Comparison of ENCODE assay signal across 8 cellular contexts in the genomic region with DNA sequence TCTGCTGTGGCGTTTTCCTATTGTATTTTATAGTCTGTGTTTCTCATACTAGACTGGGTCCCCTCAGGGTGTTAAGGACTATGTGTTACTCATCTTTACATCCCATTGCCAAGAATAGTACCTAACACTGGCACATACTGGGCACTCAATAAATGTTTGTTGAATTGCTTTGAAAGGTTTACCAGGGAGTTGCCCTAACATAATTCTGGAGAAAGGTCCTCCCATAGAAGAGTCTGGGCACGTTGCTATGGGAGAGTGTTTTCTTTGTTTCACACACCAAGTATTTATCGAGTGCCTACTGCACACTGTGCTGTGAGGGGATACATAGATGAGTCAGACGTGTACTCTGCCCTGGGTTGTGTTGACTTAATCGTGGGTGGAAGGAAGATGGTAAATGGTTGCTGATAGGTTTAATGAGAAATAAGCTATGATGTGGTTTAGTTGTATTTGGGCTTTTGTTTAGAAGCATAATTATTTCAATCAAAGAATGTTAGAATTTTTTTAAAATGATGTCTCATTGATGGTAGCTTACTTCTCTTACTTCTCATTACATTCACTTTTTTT. TPM values are rescaled to one million over a fixed set of nuclear protein-coding genes. Genes with fewer than 3 reads are reported as not detected.
DNase-seq lines count a peak whose midpoint lies in the region; ATAC-seq and TF ChIP-seq lines count a peak whose summit lies in the region.

No MANE protein-coding gene starts in this region.

- H3K9ac ChIP-seq in PC-3 (ENCODE audit: low read length) = peak overlapping the region; percentile 56

- peak overlapping the region in 6 of 7 donors; percentile 22 to 83 (median 70) for H3K27ac Mint-ChIP-seq in CD4-positive, alpha-beta memory T cell

- no peaks in the 10 kb centered on the region for H3K9me2 ChIP-seq in PC-3 (replicated peaks; ENCODE audit: low read length)

- H3K27me3 Mint-ChIP-seq in CD4-positive, alpha-beta memory T cell = no peaks in the 10 kb centered on the region

- H3K27me3 ChIP-seq in CD4-positive, alpha-beta memory T cell (ENCODE audit: insufficient read depth, low read length) = no peaks in the 10 kb centered on the region
- no peaks in the 10 kb centered on the region for H3K27me3 ChIP-seq in PC-3 (ENCODE audit: low read length)

- H3K4me3 ChIP-seq in CD4-positive, alpha-beta memory T cell (ENCODE audit: low read length in 2 of 2) = no peak overlapping the region
- peak overlapping the region; percentile 52 for H3K4me3 ChIP-seq in PC-3 (ENCODE audit: low read length)
- no peak overlapping the region for H3K4me3 ChIP-seq in fibroblast of pulmonary artery (replicated peaks; ENCODE audit: low read depth, low read length)

- ATAC-seq in GM19023 (IDR thresholded peaks at IDR 0.05; ENCODE audit: unreplicated experiment) (peak; percentile 81), HG03064 (IDR thresholded peaks at IDR 0.05; ENCODE audit: low read depth, unreplicated experiment) (peak; percentile 85), PC-3 (peak; percentile 98)

- H3K4me3 Mint-ChIP-seq in CD4-positive, alpha-beta memory T cell = peak overlapping the region in 3 of 8 donors; percentile 1 to 62 (median 60)

- H4K20me1 ChIP-seq in PC-3 (ENCODE audit: low read length) = no peaks in the 10 kb centered on the region

- no peak for TF ChIP-seq CTCF in PC-3 (conservative IDR thresholded peaks at IDR 0.05; ENCODE audit: low read depth, low read length)
- no peak for TF ChIP-seq CTCF in fibroblast of pulmonary artery (IDR thresholded peaks at IDR 0.05; ENCODE audit: low read length, missing control alignments)

- H3K36me3 Mint-ChIP-seq in CD4-positive, alpha-beta memory T cell = peaks cover 6 to 8% of the 10 kb centered on the region in 2 donors

- POLR2A ChIA-PET in CD4-positive, alpha-beta memory T cell (lab: Charles Lee; ENCODE audit: partially characterized antibody) = interaction anchor here (1.4 to 3.3 kb wide), 2 partner anchors 28 to 38 kb away, joined by 3 to 16 read pairs; no protein-coding TSS in a partner anchor
- POLR2A ChIA-PET in PC-3 (lab: Charles Lee; ENCODE audit: unreplicated experiment) = interaction anchor here (0.6 to 0.8 kb wide), 2 partner anchors 20 to 43 kb away, joined by 6 to 11 read pairs; a partner anchor contains a TSS

- peak overlapping the region; percentile 7; the same call in 1 of the 2 replicates for H2AFZ ChIP-seq in PC-3 (ENCODE audit: low read length)

- DNase-seq in CD4-positive, alpha-beta memory T cell = peak in 1 of 5 donors; percentile 10
- DNase-seq in PC-3 = peak; percentile 88
- DNase-seq in fibroblast of pulmonary artery (ENCODE audit: low read depth) = peak; percentile 70
- no peak for DNase-seq in NCI-H82 (lab: John Stamatoyannopoulos, UW)
- DNase-seq in epidermal melanocyte (ENCODE audit: insufficient read length, low spot score) = no peak
- no peak for DNase-seq in cortex of kidney (lab: John Stamatoyannopoulos, UW)

- H3K4me1 ChIP-seq in CD4-positive, alpha-beta memory T cell (ENCODE audit: insufficient read depth, low read length) = peaks cover 57% of the 10 kb centered on the region
- H3K4me1 ChIP-seq in PC-3 (ENCODE audit: insufficient read depth, low read length) = peaks cover 49% of the 10 kb centered on the region

- CTCF ChIA-PET in CD4-positive, alpha-beta memory T cell (lab: Charles Lee; ENCODE audit: partially characterized antibody) = interaction anchor here (1.0 to 2.8 kb wide), 2 partner anchors 39 to 42 kb away, joined by 3 to 10 read pairs; a partner anchor contains a TSS
- CTCF ChIA-PET in PC-3 (lab: Charles Lee) = no interaction called here

- peak overlapping the region; percentile 76 for H3K4me2 ChIP-seq in PC-3 (ENCODE audit: low read length)

- H3K4me1 Mint-ChIP-seq in CD4-positive, alpha-beta memory T cell = peaks cover 48 to 85% (median 69%) of the 10 kb centered on the region in 4 donors

- no peaks in the 10 kb centered on the region for H3K36me3 ChIP-seq in CD4-positive, alpha-beta memory T cell (ENCODE audit: insufficient read depth, low read length)
- no peaks in the 10 kb centered on the region for H3K36me3 ChIP-seq in PC-3 (ENCODE audit: low read depth, low read length)

- no peak overlapping the region for H3K27ac ChIP-seq in CD4-positive, alpha-beta memory T cell (ENCODE audit: low read depth, low read length)
- peak overlapping the region; percentile 94 for H3K27ac ChIP-seq in PC-3 (ENCODE audit: low read length)

- H3K9me3 ChIP-seq in CD4-positive, alpha-beta memory T cell (ENCODE audit: control insufficient read depth in 1 of 2, low read length in 2 of 2) = no peaks in the 10 kb centered on the region
- no peaks in the 10 kb centered on the region for H3K9me3 ChIP-seq in PC-3 (ENCODE audit: low read length)

- BruUV-seq in PC-3 (replicated peaks; lab: Mats Ljungman, UMichigan) = no TSS peak

- H3F3A ChIP-seq in PC-3 (ENCODE audit: low read length, unreplicated experiment) = no peaks in the 10 kb centered on the region

- intact Hi-C loops in CD4-positive, alpha-beta memory T cell (cut with micrococcal nuclease) = no loop called here
- intact Hi-C loops in PC-3 (cut with micrococcal nuclease) = loop anchor here (1.0 kb wide), 1 partner anchor 35 kb away; no protein-coding TSS in a partner anchor

- peaks cover 12% of the 10 kb centered on the region for H3K79me2 ChIP-seq in PC-3 (ENCODE audit: low read length)

- H3K9me3 Mint-ChIP-seq in CD4-positive, alpha-beta memory T cell = no peaks in the 10 kb centered on the region

RNA-seq across cellular contexts. Expression of a gene that starts 42.9 kb away (rescaled TPM):
- total RNA-seq in CD4-positive, alpha-beta memory T cell = 100 to 1,000 TPM; 105 to 108 TPM
- 10 to 100 TPM; 13.6 to 27.6 TPM for polyA plus RNA-seq in CD4-positive, alpha-beta memory T cell
- total RNA-seq in PC-3 (2014; rRNA removed) = 8.1 and 9.4 TPM in 2 replicates

Comparison
In these comparisons a context has a peak if more than half of its experiments do, and no peak if none do; other contexts are left out.
1. DNase-seq: peak in PC-3 (single experiment) and fibroblast of pulmonary artery (single experiment); none in NCI-H82 (single experiment), epidermal melanocyte (single experiment) and cortex of kidney (single experiment).
2. RNA of a gene that starts 42.9 kb away (total RNA-seq): 105 to 108 TPM in CD4-positive, alpha-beta memory T cell; 8.1 to 9.4 TPM in PC-3; every median in the first group is over 10 times any median in the second.
3. Peak in every context shown above with its lines, with median percentiles within 50 percentile points of each other: ATAC-seq.